Comparison of ENCODE assay signal across 1 cellular context in the genomic region with DNA sequence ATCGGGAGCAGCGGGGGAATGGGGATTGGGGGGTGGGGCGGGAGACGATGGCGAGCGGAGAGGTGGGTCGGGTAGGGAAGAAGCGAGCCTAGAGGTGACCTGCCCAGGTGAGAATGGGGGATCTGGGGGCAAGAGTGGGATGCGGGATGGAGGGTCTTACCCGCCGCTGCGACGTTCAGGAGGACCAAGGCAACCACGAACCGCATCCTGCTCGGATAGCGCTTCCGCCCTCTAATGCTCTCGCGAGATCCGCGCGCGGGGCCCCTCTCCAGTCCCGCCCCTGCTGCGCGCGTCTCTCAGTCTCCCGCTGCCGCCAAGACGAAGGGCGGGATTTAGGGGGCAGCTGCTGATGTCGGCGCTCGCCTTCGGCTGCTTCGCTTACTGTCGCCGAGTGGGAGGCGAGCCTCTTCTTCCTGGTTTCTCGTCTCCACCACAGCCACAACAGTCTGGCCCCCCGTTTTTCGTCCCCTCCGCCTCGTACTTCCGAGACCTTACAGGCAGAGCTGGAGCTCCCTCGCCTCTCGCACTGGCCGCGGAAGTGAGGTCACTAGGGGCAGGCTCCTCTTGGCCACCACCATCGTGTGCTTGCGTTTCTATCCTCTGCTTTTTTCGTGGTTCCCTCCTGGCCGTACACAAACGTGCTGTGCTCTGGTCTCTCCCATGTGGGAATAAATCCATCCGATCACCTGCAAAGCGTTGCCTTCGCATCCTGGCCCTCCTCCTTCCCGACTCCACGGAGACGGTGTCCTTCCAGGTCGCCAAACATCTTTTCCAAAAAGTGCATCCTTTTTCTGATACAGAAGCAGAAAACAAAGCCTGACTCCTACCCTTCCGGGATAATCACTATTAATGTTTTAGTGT.
TF ChIP-seq lines count a peak whose summit lies in the region.

A gene (minus strand): TSS at position 233 of the 861 bp plus-strand sequence. CDS start 27 bp downstream, at position 206.

TF ChIP-seq in K562, 482 proteins besides CTCF, POLR2A, EP300 and RAD21 (continued from another document and continues in another):
- TF ChIP-seq CEBPG (CRISPR knock-in tag; IDR thresholded peaks at IDR 0.05), result no peak
- TF ChIP-seq CEBPG (tag; conservative IDR thresholded peaks at IDR 0.05 in 1 of 2, IDR thresholded peaks at IDR 0.05 in 1 of 2), result no peak
- peak; percentile 85 for TF ChIP-seq GABPB1 (CRISPR knock-in tag; IDR thresholded peaks at IDR 0.05)
- no peak for TF ChIP-seq ZSCAN29 (IDR thresholded peaks at IDR 0.05)
- TF ChIP-seq, protein P1, sequence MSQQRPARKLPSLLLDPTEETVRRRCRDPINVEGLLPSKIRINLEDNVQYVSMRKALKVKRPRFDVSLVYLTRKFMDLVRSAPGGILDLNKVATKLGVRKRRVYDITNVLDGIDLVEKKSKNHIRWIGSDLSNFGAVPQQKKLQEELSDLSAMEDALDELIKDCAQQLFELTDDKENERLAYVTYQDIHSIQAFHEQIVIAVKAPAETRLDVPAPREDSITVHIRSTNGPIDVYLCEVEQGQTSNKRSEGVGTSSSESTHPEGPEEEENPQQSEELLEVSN (IDR thresholded peaks at IDR 0.05; ENCODE audit: borderline replicate concordance in 1 of 2, extremely low read depth in 1 of 2, insufficient read depth in 1 of 2, insufficient read length in 1 of 2, low read depth in 1 of 2, low read length in 1 of 2, poor library complexity in 1 of 2, severe bottlenecking in 1 of 2), result peak; percentile 90 to 94
- TF ChIP-seq FOXJ2 (tag; IDR thresholded peaks at IDR 0.05), result no peak
- TF ChIP-seq ZBTB7A (IDR thresholded peaks at IDR 0.05; ENCODE audit: borderline replicate concordance, control insufficient read depth, low read depth, low read length), result no peak; the same call in 1 of the 2 replicates
- TF ChIP-seq DMBX1 (CRISPR knock-in tag; IDR thresholded peaks at IDR 0.05; ENCODE audit: borderline replicate concordance), result no peak
- TF ChIP-seq, protein P2, sequence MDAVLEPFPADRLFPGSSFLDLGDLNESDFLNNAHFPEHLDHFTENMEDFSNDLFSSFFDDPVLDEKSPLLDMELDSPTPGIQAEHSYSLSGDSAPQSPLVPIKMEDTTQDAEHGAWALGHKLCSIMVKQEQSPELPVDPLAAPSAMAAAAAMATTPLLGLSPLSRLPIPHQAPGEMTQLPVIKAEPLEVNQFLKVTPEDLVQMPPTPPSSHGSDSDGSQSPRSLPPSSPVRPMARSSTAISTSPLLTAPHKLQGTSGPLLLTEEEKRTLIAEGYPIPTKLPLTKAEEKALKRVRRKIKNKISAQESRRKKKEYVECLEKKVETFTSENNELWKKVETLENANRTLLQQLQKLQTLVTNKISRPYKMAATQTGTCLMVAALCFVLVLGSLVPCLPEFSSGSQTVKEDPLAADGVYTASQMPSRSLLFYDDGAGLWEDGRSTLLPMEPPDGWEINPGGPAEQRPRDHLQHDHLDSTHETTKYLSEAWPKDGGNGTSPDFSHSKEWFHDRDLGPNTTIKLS (IDR thresholded peaks at IDR 0.05; ENCODE audit: borderline replicate concordance, low read depth), result peak; percentile 80
- TF ChIP-seq, protein P3, sequence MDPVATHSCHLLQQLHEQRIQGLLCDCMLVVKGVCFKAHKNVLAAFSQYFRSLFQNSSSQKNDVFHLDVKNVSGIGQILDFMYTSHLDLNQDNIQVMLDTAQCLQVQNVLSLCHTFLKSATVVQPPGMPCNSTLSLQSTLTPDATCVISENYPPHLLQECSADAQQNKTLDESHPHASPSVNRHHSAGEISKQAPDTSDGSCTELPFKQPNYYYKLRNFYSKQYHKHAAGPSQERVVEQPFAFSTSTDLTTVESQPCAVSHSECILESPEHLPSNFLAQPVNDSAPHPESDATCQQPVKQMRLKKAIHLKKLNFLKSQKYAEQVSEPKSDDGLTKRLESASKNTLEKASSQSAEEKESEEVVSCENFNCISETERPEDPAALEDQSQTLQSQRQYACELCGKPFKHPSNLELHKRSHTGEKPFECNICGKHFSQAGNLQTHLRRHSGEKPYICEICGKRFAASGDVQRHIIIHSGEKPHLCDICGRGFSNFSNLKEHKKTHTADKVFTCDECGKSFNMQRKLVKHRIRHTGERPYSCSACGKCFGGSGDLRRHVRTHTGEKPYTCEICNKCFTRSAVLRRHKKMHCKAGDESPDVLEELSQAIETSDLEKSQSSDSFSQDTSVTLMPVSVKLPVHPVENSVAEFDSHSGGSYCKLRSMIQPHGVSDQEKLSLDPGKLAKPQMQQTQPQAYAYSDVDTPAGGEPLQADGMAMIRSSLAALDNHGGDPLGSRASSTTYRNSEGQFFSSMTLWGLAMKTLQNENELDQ (CRISPR knock-in tag; IDR thresholded peaks at IDR 0.05; ENCODE audit: borderline replicate concordance), result no peak
- no peak for TF ChIP-seq ZNF146 (CRISPR knock-in tag; IDR thresholded peaks at IDR 0.05; ENCODE audit: unreplicated experiment)
- TF ChIP-seq ZNF695 (CRISPR knock-in tag; IDR thresholded peaks at IDR 0.05), result no peak
- TF ChIP-seq RFX5 (IDR thresholded peaks at IDR 0.05; ENCODE audit: low read depth, low read length), result no peak
- no peak for TF ChIP-seq MECOM (CRISPR knock-in tag; IDR thresholded peaks at IDR 0.05)
- TF ChIP-seq, protein P4, sequence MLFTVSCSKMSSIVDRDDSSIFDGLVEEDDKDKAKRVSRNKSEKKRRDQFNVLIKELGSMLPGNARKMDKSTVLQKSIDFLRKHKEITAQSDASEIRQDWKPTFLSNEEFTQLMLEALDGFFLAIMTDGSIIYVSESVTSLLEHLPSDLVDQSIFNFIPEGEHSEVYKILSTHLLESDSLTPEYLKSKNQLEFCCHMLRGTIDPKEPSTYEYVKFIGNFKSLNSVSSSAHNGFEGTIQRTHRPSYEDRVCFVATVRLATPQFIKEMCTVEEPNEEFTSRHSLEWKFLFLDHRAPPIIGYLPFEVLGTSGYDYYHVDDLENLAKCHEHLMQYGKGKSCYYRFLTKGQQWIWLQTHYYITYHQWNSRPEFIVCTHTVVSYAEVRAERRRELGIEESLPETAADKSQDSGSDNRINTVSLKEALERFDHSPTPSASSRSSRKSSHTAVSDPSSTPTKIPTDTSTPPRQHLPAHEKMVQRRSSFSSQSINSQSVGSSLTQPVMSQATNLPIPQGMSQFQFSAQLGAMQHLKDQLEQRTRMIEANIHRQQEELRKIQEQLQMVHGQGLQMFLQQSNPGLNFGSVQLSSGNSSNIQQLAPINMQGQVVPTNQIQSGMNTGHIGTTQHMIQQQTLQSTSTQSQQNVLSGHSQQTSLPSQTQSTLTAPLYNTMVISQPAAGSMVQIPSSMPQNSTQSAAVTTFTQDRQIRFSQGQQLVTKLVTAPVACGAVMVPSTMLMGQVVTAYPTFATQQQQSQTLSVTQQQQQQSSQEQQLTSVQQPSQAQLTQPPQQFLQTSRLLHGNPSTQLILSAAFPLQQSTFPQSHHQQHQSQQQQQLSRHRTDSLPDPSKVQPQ (CRISPR knock-in tag; IDR thresholded peaks at IDR 0.05; ENCODE audit: borderline replicate concordance), result no peak
- TF ChIP-seq STAT5A (IDR thresholded peaks at IDR 0.05; ENCODE audit: borderline replicate concordance, low read length), result no peak; the same call in 1 of the 2 replicates
- no peak for TF ChIP-seq SMARCE1 (IDR thresholded peaks at IDR 0.05)
- no peak for TF ChIP-seq ZNF668 (CRISPR knock-in tag; IDR thresholded peaks at IDR 0.05)
- 0 out of 2 replicates have a peak, but pooled peaks have one; percentile 20 for TF ChIP-seq SMARCC2 (IDR thresholded peaks at IDR 0.05; ENCODE audit: low read depth)
- TF ChIP-seq, protein P5, sequence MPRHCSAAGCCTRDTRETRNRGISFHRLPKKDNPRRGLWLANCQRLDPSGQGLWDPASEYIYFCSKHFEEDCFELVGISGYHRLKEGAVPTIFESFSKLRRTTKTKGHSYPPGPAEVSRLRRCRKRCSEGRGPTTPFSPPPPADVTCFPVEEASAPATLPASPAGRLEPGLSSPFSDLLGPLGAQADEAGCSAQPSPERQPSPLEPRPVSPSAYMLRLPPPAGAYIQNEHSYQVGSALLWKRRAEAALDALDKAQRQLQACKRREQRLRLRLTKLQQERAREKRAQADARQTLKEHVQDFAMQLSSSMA (CRISPR knock-in tag; IDR thresholded peaks at IDR 0.05), result no peak
- TF ChIP-seq, protein P6, sequence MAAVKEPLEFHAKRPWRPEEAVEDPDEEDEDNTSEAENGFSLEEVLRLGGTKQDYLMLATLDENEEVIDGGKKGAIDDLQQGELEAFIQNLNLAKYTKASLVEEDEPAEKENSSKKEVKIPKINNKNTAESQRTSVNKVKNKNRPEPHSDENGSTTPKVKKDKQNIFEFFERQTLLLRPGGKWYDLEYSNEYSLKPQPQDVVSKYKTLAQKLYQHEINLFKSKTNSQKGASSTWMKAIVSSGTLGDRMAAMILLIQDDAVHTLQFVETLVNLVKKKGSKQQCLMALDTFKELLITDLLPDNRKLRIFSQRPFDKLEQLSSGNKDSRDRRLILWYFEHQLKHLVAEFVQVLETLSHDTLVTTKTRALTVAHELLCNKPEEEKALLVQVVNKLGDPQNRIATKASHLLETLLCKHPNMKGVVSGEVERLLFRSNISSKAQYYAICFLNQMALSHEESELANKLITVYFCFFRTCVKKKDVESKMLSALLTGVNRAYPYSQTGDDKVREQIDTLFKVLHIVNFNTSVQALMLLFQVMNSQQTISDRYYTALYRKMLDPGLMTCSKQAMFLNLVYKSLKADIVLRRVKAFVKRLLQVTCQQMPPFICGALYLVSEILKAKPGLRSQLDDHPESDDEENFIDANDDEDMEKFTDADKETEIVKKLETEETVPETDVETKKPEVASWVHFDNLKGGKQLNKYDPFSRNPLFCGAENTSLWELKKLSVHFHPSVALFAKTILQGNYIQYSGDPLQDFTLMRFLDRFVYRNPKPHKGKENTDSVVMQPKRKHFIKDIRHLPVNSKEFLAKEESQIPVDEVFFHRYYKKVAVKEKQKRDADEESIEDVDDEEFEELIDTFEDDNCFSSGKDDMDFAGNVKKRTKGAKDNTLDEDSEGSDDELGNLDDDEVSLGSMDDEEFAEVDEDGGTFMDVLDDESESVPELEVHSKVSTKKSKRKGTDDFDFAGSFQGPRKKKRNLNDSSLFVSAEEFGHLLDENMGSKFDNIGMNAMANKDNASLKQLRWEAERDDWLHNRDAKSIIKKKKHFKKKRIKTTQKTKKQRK (IDR thresholded peaks at IDR 0.05; ENCODE audit: borderline replicate concordance, low read depth, low read length), result no peak
- no peak for TF ChIP-seq PRMT5 (CRISPR knock-in tag; IDR thresholded peaks at IDR 0.05)
- TF ChIP-seq RBFOX2 (IDR thresholded peaks at IDR 0.05; ENCODE audit: low read depth, low read length), result peak; percentile 99
- peak in 1 of 2 experiments; percentile 78; a peak in 1 of 3 replicates for TF ChIP-seq CBX3 (IDR thresholded peaks at IDR 0.05; ENCODE audit: borderline replicate concordance in 1 of 2, low read length in 2 of 2)
- TF ChIP-seq NCOA2 (IDR thresholded peaks at IDR 0.05; ENCODE audit: partially characterized antibody in 2 of 2), result no peak
- TF ChIP-seq CCAR2 (IDR thresholded peaks at IDR 0.05; ENCODE audit: low read depth, low read length), result no peak
- TF ChIP-seq HDAC3 (IDR thresholded peaks at IDR 0.05; ENCODE audit: borderline replicate concordance, partially characterized antibody), result no peak
- TF ChIP-seq, protein P7, sequence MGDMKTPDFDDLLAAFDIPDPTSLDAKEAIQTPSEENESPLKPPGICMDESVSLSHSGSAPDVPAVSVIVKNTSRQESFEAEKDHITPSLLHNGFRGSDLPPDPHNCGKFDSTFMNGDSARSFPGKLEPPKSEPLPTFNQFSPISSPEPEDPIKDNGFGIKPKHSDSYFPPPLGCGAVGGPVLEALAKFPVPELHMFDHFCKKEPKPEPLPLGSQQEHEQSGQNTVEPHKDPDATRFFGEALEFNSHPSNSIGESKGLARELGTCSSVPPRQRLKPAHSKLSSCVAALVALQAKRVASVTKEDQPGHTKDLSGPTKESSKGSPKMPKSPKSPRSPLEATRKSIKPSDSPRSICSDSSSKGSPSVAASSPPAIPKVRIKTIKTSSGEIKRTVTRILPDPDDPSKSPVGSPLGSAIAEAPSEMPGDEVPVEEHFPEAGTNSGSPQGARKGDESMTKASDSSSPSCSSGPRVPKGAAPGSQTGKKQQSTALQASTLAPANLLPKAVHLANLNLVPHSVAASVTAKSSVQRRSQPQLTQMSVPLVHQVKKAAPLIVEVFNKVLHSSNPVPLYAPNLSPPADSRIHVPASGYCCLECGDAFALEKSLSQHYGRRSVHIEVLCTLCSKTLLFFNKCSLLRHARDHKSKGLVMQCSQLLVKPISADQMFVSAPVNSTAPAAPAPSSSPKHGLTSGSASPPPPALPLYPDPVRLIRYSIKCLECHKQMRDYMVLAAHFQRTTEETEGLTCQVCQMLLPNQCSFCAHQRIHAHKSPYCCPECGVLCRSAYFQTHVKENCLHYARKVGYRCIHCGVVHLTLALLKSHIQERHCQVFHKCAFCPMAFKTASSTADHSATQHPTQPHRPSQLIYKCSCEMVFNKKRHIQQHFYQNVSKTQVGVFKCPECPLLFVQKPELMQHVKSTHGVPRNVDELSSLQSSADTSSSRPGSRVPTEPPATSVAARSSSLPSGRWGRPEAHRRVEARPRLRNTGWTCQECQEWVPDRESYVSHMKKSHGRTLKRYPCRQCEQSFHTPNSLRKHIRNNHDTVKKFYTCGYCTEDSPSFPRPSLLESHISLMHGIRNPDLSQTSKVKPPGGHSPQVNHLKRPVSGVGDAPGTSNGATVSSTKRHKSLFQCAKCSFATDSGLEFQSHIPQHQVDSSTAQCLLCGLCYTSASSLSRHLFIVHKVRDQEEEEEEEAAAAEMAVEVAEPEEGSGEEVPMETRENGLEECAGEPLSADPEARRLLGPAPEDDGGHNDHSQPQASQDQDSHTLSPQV (IDR thresholded peaks at IDR 0.05), result peak; percentile 71; the same call in 1 of the 2 replicates
- peak; percentile 93 for TF ChIP-seq CTBP1 (IDR thresholded peaks at IDR 0.05; ENCODE audit: borderline replicate concordance)
- TF ChIP-seq JUN (IDR thresholded peaks at IDR 0.05; ENCODE audit: borderline replicate concordance, low read depth, low read length), result peak; percentile 43; the same call in 1 of the 2 replicates
- TF ChIP-seq JUN (CRISPR knock-in tag; IDR thresholded peaks at IDR 0.05; ENCODE audit: borderline replicate concordance), result peak; percentile 87
- no peak for TF ChIP-seq ZNF354B (CRISPR knock-in tag; IDR thresholded peaks at IDR 0.05)
- 0 out of 2 replicates have a peak, but pooled peaks have one; percentile 24 for TF ChIP-seq TRIM28 (IDR thresholded peaks at IDR 0.05)
- TF ChIP-seq JUND (IDR thresholded peaks at IDR 0.05; ENCODE audit: borderline replicate concordance, low read depth, low read length), result peak; percentile 53; the same call in 1 of the 2 replicates
- 0 out of 3 replicates have a peak, but pooled peaks have one; percentile 74 for TF ChIP-seq JUND (tag; IDR thresholded peaks at IDR 0.05; ENCODE audit: borderline replicate concordance, low read depth, low read length)
- TF ChIP-seq, protein P8, sequence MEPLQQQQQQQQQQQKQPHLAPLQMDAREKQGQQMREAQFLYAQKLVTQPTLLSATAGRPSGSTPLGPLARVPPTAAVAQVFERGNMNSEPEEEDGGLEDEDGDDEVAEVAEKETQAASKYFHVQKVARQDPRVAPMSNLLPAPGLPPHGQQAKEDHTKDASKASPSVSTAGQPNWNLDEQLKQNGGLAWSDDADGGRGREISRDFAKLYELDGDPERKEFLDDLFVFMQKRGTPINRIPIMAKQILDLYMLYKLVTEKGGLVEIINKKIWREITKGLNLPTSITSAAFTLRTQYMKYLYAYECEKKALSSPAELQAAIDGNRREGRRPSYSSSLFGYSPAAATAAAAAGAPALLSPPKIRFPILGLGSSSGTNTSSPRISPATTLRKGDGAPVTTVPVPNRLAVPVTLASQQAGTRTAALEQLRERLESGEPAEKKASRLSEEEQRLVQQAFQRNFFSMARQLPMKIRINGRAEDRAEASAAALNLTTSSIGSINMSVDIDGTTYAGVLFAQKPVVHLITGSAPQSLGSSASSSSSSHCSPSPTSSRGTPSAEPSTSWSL (CRISPR knock-in tag; IDR thresholded peaks at IDR 0.05; ENCODE audit: borderline replicate concordance), result no peak
